In genomic region chr12:124450376-124450750, GRCh38 we compare ENCODE assay signal across 31 cellular contexts.
DNase-seq lines count a peak whose midpoint lies in the region; ATAC-seq and TF ChIP-seq lines count a peak whose summit lies in the region.
"Had no signal": no experiment of that assay in that cellular context is flagged by ENCODE, and none has a peak within 500 bp of the region (broad histone marks: within the 10 kb centered on the region; RNA-seq: fewer than 3 reads in every experiment).

No MANE protein-coding gene starts in this region.

- DNase-seq in left ventricle myocardium superior (peak; percentile 25), left ventricle myocardium inferior (no peak), chondrocyte (ENCODE audit: low spot score) (peak; percentile 66), OCI-M1 (lab: John Stamatoyannopoulos, UW) (no peak), brain microvascular endothelial cell (no peak)
- DNase-seq: activated CD4-positive, alpha-beta T cell treated with anti-CD3 and anti-CD28 coated beads for 1 hour; activated CD8-positive, alpha-beta memory T cell treated with anti-CD3 and anti-CD28 coated beads, Interleukin-2, amount 50 U/mL, for 48 hours; activated CD8-positive, alpha-beta T cell treated with anti-CD3 and anti-CD28 coated beads for 36 hours; AML-193; DMS 273 treated with DMSO at 0.1 percent for 48 hours; EL; islet precursor cell; MM.1S; NCI-H1105 treated with DMSO at 0.1 percent for 48 hours; NCI-H2029; NCI-H526; occipital lobe; PC-9; SHP77 treated with DMSO at 0.1 percent for 48 hours; uterus had no signal

- TF ChIP-seq CTCF in left ventricle myocardium inferior (IDR thresholded peaks at IDR 0.05; ENCODE audit: borderline replicate concordance) (no peak), chondrocyte (IDR thresholded peaks at IDR 0.05) (no peak), nephron (IDR thresholded peaks at IDR 0.05; ENCODE audit: unreplicated experiment in 3 of 3) (no peak), brain microvascular endothelial cell (IDR thresholded peaks at IDR 0.05; ENCODE audit: low read depth, low read length, missing control alignments) (no peak)

- H3K4me1 ChIP-seq in left ventricle myocardium inferior = peaks cover 44% of the 10 kb centered on the region

- H3K4me1 Mint-ChIP-seq in chondrocyte (ENCODE audit: low read depth) = peaks cover 36% of the 10 kb centered on the region
- H3K4me1 Mint-ChIP-seq in nephron = peaks cover 37% of the 10 kb centered on the region

- H3K36me3 ChIP-seq in left ventricle myocardium inferior = peaks cover 37% of the 10 kb centered on the region
- peaks cover 15% of the 10 kb centered on the region for H3K36me3 ChIP-seq in brain microvascular endothelial cell (replicated peaks)
- H3K36me3 ChIP-seq: prostate gland, uterus had no signal

- intact Hi-C loops in left ventricle myocardium superior (cut with micrococcal nuclease) = no loop called here
- intact Hi-C loops in left ventricle myocardium inferior (cut with micrococcal nuclease) = no loop called here

- no peak overlapping the region for H3K4me3 ChIP-seq in left ventricle myocardium inferior
- H3K4me3 ChIP-seq in brain microvascular endothelial cell (ENCODE audit: low read depth, low read length) = no peak overlapping the region
- H3K4me3 ChIP-seq: PC-9, prostate gland, thoracic aorta, uterus had no signal

- in situ Hi-C loops in brain microvascular endothelial cell (cut with HindIII; ENCODE audit: low pct_ligation_motif_present, low sequenced_read_pairs) = no loop called here

- H3K27ac Mint-ChIP-seq in chondrocyte (ENCODE audit: unreplicated experiment) (no peak overlapping the region), nephron (peak overlapping the region; percentile 12 to 29 (median 28))
- H3K27ac Mint-ChIP-seq: activated CD8-positive, alpha-beta T cell treated with anti-CD3 and anti-CD28 coated beads for 36 hours; activated T-helper 17 cell treated with anti-CD3 and anti-CD28 coated beads, Interleukin-2, amount 50 U/mL, for 72 hours; mesothelial cell of epicardium had no signal

- H3K27me3 Mint-ChIP-seq in chondrocyte (ENCODE audit: low read depth) (no peaks in the 10 kb centered on the region), nephron (ENCODE audit: low read depth) (no peaks in the 10 kb centered on the region)
- H3K27me3 Mint-ChIP-seq: activated CD8-positive, alpha-beta T cell treated with anti-CD3 and anti-CD28 coated beads for 36 hours; activated T-helper 17 cell treated with anti-CD3 and anti-CD28 coated beads, Interleukin-2, amount 50 U/mL, for 72 hours; stimulated activated memory B cell treated with anti-CD40 and anti-IgM and Interleukin-4, amounts not matched to agents 10 μg/mL and 1 μg/mL and 100 μg/mL, for 72 hours had no signal

- ATAC-seq in left ventricle myocardium superior = no peak
- no peak for ATAC-seq in HG03135 (IDR thresholded peaks at IDR 0.05; ENCODE audit: unreplicated experiment)
- ATAC-seq in GM21529 (IDR thresholded peaks at IDR 0.05; ENCODE audit: unreplicated experiment) = no peak
- ATAC-seq: activated CD8-positive, alpha-beta T cell treated with anti-CD3 and anti-CD28 coated beads for 36 hours; activated naive CD4-positive, alpha-beta T cell treated with anti-CD3 and anti-CD28 coated beads, Interleukin-2, amount 50 U/mL, for 72 hours; activated T-helper 17 cell treated with anti-CD3 and anti-CD28 coated beads, Interleukin-2, amount 50 U/mL, for 72 hours; esophagus mucosa; stimulated activated memory B cell treated with anti-CD40 and anti-IgM and Interleukin-4, amounts not matched to agents 10 μg/mL and 1 μg/mL and 100 μg/mL, for 72 hours had no signal

- no peak overlapping the region for H3K4me3 Mint-ChIP-seq in chondrocyte (ENCODE audit: unreplicated experiment)
- no peak overlapping the region for H3K4me3 Mint-ChIP-seq in nephron
- H3K4me3 Mint-ChIP-seq: activated CD8-positive, alpha-beta T cell treated with anti-CD3 and anti-CD28 coated beads for 36 hours; activated T-helper 17 cell treated with anti-CD3 and anti-CD28 coated beads, Interleukin-2, amount 50 U/mL, for 72 hours; mesothelial cell of epicardium; stimulated activated memory B cell treated with anti-CD40 and anti-IgM and Interleukin-4, amounts not matched to agents 10 μg/mL and 1 μg/mL and 100 μg/mL, for 72 hours had no signal

- H3K27ac ChIP-seq in left ventricle myocardium inferior (replicated peaks) (no peak overlapping the region), brain microvascular endothelial cell (no peak overlapping the region)
- H3K27ac ChIP-seq: KMS-11, PC-9, prostate gland, thoracic aorta, uterus had no signal

- H3K36me3 Mint-ChIP-seq in chondrocyte (ENCODE audit: low read depth) = peaks cover 9% of the 10 kb centered on the region
- peaks cover 46% of the 10 kb centered on the region for H3K36me3 Mint-ChIP-seq in nephron (ENCODE audit: low read depth)
- H3K36me3 Mint-ChIP-seq: activated naive CD4-positive, alpha-beta T cell treated with anti-CD3 and anti-CD28 coated beads, Interleukin-2, amount 50 U/mL, for 72 hours had no signal

- H3K27me3 ChIP-seq in left ventricle myocardium inferior (ENCODE audit: low read depth) = no peaks in the 10 kb centered on the region
- no peaks in the 10 kb centered on the region for H3K27me3 ChIP-seq in brain microvascular endothelial cell (replicated peaks)
- H3K27me3 ChIP-seq: uterus had no signal

- H3K9me3 Mint-ChIP-seq in chondrocyte (ENCODE audit: low read depth) (no peaks in the 10 kb centered on the region), nephron (no peaks in the 10 kb centered on the region)
- H3K9me3 Mint-ChIP-seq: activated CD8-positive, alpha-beta T cell treated with anti-CD3 and anti-CD28 coated beads for 36 hours; activated naive CD4-positive, alpha-beta T cell treated with anti-CD3 and anti-CD28 coated beads, Interleukin-2, amount 50 U/mL, for 72 hours; activated T-helper 17 cell treated with anti-CD3 and anti-CD28 coated beads, Interleukin-2, amount 50 U/mL, for 72 hours; mesothelial cell of epicardium; stimulated activated memory B cell treated with anti-CD40 and anti-IgM and Interleukin-4, amounts not matched to agents 10 μg/mL and 1 μg/mL and 100 μg/mL, for 72 hours had no signal

- H3K9me3 ChIP-seq in left ventricle myocardium inferior (replicated peaks) = no peaks in the 10 kb centered on the region
- H3K9me3 ChIP-seq: prostate gland, thoracic aorta, uterus had no signal

Comparison
In these comparisons a context has a peak if more than half of its experiments do, and no peak if none do; other contexts are left out.
1. DNase-seq: peak in left ventricle myocardium superior (single experiment) and chondrocyte (single experiment); none in left ventricle myocardium inferior (single experiment), OCI-M1 (single experiment) and brain microvascular endothelial cell (single experiment).